ENCODE assay signal across 26 cellular contexts in genomic region chr1:178875936-178876335, GRCh38. TPM values are rescaled to one million over a fixed set of nuclear protein-coding genes. Genes with fewer than 3 reads are reported as not detected.
"Had no signal": no experiment of that assay in that cellular context is flagged by ENCODE, and none has a peak within 500 bp of the region (broad histone marks: within the 10 kb centered on the region; RNA-seq: fewer than 3 reads in every experiment).

No MANE protein-coding gene starts in this region.

- H3K4me1 ChIP-seq: testis had no signal

- H3K27me3 Mint-ChIP-seq: activated CD4-positive, alpha-beta memory T cell treated with anti-CD3 and anti-CD28 coated beads for 36 hours; activated CD4-positive, alpha-beta T cell treated with anti-CD3 and anti-CD28 coated beads, Interleukin-2, amount 10 ng/mL, durations not matched to agents 24 days and 14 days; activated naive CD8-positive, alpha-beta T cell treated with anti-CD3 and anti-CD28 coated beads, Interleukin-2, amount 10 ng/mL, durations not matched to agents 7 days and 5 days; dendritic cell treated with granulocyte-macrophage colony-stimulating factor and Interleukin-4, amounts not matched to agents 40 ng/mL and 50 ng/mL, for 4 days had no signal

- H3K36me3 Mint-ChIP-seq: activated CD4-positive, alpha-beta memory T cell treated with anti-CD3 and anti-CD28 coated beads for 36 hours; natural killer cell had no signal

- H3K4me3 ChIP-seq: esophagus squamous epithelium, right lobe of liver, testis, transverse colon had no signal

- ATAC-seq: left colon; natural killer cell; right lobe of liver; stimulated activated naive CD8-positive, alpha-beta T cell treated with anti-CD3 and anti-CD28 coated beads, Interleukin-15, Interleukin-2, amounts not matched to agents 100 U/mL and 50 U/mL, for 24 hours had no signal

- H3K27ac Mint-ChIP-seq: activated CD4-positive, alpha-beta memory T cell treated with anti-CD3 and anti-CD28 coated beads for 36 hours; activated CD4-positive, alpha-beta T cell treated with anti-CD3 and anti-CD28 coated beads, Interleukin-2, amount 10 ng/mL, durations not matched to agents 24 days and 14 days; activated naive CD4-positive, alpha-beta T cell treated with anti-CD3 and anti-CD28 coated beads for 36 hours; activated naive CD8-positive, alpha-beta T cell treated with anti-CD3 and anti-CD28 coated beads, Interleukin-2, amount 10 ng/mL, durations not matched to agents 7 days and 5 days; activated T-helper 1 cell treated with anti-CD3 and anti-CD28 coated beads, Interleukin-12 subunit alpha, Interleukin-12 subunit beta, Interleukin-2, Interleukin-4 antibody, amounts not matched to agents 30 ng/mL and 10 ng/mL and 1 ng/mL, durations not matched to agents 14 hours and 24 hours and 36 hours; dendritic cell treated with granulocyte-macrophage colony-stimulating factor and Interleukin-4, amounts not matched to agents 40 ng/mL and 50 ng/mL, for 4 days; natural killer cell had no signal

- H3K27ac ChIP-seq: brain microvascular endothelial cell, epithelial cell of prostate, esophagus squamous epithelium, right lobe of liver, testis, transverse colon, VCaP had no signal

- DNase-seq: activated CD4-positive, alpha-beta memory T cell treated with anti-CD3 and anti-CD28 coated beads for 36 hours; activated CD4-positive, alpha-beta T cell treated with anti-CD3 and anti-CD28 coated beads, Interleukin-2, amount 10 ng/mL, durations not matched to agents 24 days and 14 days; activated CD4-positive, CD25-positive, alpha-beta regulatory T cell treated with anti-CD3 and anti-CD28 coated beads, Interleukin-2, amount 50 U/mL, for 72 hours; activated CD8-positive, alpha-beta memory T cell treated with anti-CD3 and anti-CD28 coated beads, Interleukin-2, amount 50 U/mL, for 4 hours; activated effector memory CD4-positive, alpha-beta T cell treated with anti-CD3 and anti-CD28 coated beads, Interleukin-2, amount 50 U/mL, for 16 hours; activated naive CD4-positive, alpha-beta T cell treated with anti-CD3 and anti-CD28 coated beads for 36 hours; activated naive CD8-positive, alpha-beta T cell treated with anti-CD3 and anti-CD28 coated beads, Interleukin-2, amount 10 ng/mL, durations not matched to agents 7 days and 5 days; activated T-cell treated with anti-CD3 and anti-CD28 coated beads, Interleukin-2, amount 50 U/mL, for 1 hour; amniotic stem cell; brain microvascular endothelial cell; esophagus squamous epithelium; left colon; midbrain; natural killer cell; right lobe of liver; stimulated activated CD4-positive, alpha-beta T cell treated with anti-CD3 and anti-CD28 coated beads, Interleukin-2, amount 100 ng/mL, for 48 hours; stimulated activated naive CD8-positive, alpha-beta T cell treated with anti-CD3 and anti-CD28 coated beads, Interleukin-15, Interleukin-2, amounts not matched to agents 100 U/mL and 50 U/mL, for 24 hours; testis; transverse colon had no signal

- H3K27me3 ChIP-seq: brain microvascular endothelial cell, esophagus squamous epithelium, right lobe of liver, testis, transverse colon had no signal

- H3K4me3 Mint-ChIP-seq: activated CD4-positive, alpha-beta memory T cell treated with anti-CD3 and anti-CD28 coated beads for 36 hours; activated CD4-positive, alpha-beta T cell treated with anti-CD3 and anti-CD28 coated beads, Interleukin-2, amount 10 ng/mL, durations not matched to agents 24 days and 14 days; activated naive CD4-positive, alpha-beta T cell treated with anti-CD3 and anti-CD28 coated beads for 36 hours; activated naive CD8-positive, alpha-beta T cell treated with anti-CD3 and anti-CD28 coated beads, Interleukin-2, amount 10 ng/mL, durations not matched to agents 7 days and 5 days; activated T-helper 1 cell treated with anti-CD3 and anti-CD28 coated beads, Interleukin-12 subunit alpha, Interleukin-12 subunit beta, Interleukin-2, Interleukin-4 antibody, amounts not matched to agents 30 ng/mL and 10 ng/mL and 1 ng/mL, durations not matched to agents 14 hours and 24 hours and 36 hours; central memory CD8-positive, alpha-beta T cell; dendritic cell treated with granulocyte-macrophage colony-stimulating factor and Interleukin-4, amounts not matched to agents 40 ng/mL and 50 ng/mL, for 4 days; natural killer cell had no signal

- H3K4me1 Mint-ChIP-seq: central memory CD8-positive, alpha-beta T cell; natural killer cell had no signal

- H3K9me3 ChIP-seq: esophagus squamous epithelium, right lobe of liver, testis, transverse colon had no signal

- H3K9me3 Mint-ChIP-seq: activated CD4-positive, alpha-beta memory T cell treated with anti-CD3 and anti-CD28 coated beads for 36 hours; activated CD4-positive, alpha-beta T cell treated with anti-CD3 and anti-CD28 coated beads, Interleukin-2, amount 10 ng/mL, durations not matched to agents 24 days and 14 days; activated naive CD4-positive, alpha-beta T cell treated with anti-CD3 and anti-CD28 coated beads for 36 hours; activated naive CD8-positive, alpha-beta T cell treated with anti-CD3 and anti-CD28 coated beads, Interleukin-2, amount 10 ng/mL, durations not matched to agents 7 days and 5 days; activated T-helper 1 cell treated with anti-CD3 and anti-CD28 coated beads, Interleukin-12 subunit alpha, Interleukin-12 subunit beta, Interleukin-2, Interleukin-4 antibody, amounts not matched to agents 30 ng/mL and 10 ng/mL and 1 ng/mL, durations not matched to agents 14 hours and 24 hours and 36 hours; central memory CD8-positive, alpha-beta T cell; dendritic cell treated with granulocyte-macrophage colony-stimulating factor and Interleukin-4, amounts not matched to agents 40 ng/mL and 50 ng/mL, for 4 days; natural killer cell had no signal

- H3K36me3 ChIP-seq: brain microvascular endothelial cell had no signal

RNA-seq across cellular contexts. Expression of gene ANGPTL1, which starts 5.1 kb away (rescaled TPM):
- total RNA-seq: activated CD4-positive, alpha-beta memory T cell treated with anti-CD3 and anti-CD28 coated beads for 36 hours; activated CD4-positive, alpha-beta T cell treated with anti-CD3 and anti-CD28 coated beads, Interleukin-2, amount 10 ng/mL, durations not matched to agents 24 days and 14 days; activated CD8-positive, alpha-beta memory T cell treated with anti-CD3 and anti-CD28 coated beads for 36 hours; activated naive CD4-positive, alpha-beta T cell treated with anti-CD3 and anti-CD28 coated beads for 36 hours; activated naive CD8-positive, alpha-beta T cell treated with anti-CD3 and anti-CD28 coated beads, Interleukin-2, amount 10 ng/mL, durations not matched to agents 7 days and 5 days; activated T-helper 1 cell treated with anti-CD3 and anti-CD28 coated beads, Interleukin-12 subunit alpha, Interleukin-12 subunit beta, Interleukin-2, Interleukin-4 antibody, amounts not matched to agents 30 ng/mL and 10 ng/mL and 1 ng/mL, durations not matched to agents 14 hours and 24 hours and 36 hours; natural killer cell; T-helper 1 cell treated with Interleukin-12 subunit alpha and Interleukin-12 subunit beta and Interleukin-4 antibody, amounts not matched to agents 30 ng/mL and 1 ng/mL, for 36 hours had no signal
